1 cellular context compared by ENCODE assay signal in the genomic region with DNA sequence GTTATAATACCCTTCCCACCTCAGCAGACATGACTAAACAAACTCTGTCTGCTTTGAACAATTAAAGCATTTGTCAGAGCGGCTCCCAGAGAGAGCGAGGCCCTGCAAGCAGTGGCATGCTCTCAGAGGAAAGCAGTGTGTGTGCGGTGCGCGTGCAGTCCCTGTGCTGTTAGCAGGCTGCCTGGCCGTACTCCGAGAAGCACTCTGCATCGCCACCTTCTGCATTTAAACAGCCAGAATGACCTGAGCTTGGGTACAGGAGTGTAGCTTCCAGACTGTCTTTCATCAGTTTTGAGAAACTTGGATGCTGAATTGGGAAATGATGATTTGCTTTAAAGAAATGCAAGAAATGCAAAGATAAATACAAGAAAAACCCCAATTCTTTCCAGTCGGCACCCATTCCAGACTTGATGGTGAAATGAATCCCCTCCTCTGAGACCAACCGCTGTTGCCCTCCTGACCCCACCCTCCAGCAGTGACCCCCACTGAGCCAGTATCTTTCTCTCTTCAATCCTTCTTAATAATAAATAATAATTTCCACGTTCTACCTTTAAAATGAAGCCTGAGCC.
A peak's percentile ranks its signal among the peaks of the same experiment; 100 is the strongest.
TF ChIP-seq lines count a peak whose summit lies in the region.

No MANE protein-coding gene starts in this region.

TF ChIP-seq in HepG2, 621 proteins besides CTCF, POLR2A, EP300 and RAD21:
- TF ChIP-seq, protein P1, sequence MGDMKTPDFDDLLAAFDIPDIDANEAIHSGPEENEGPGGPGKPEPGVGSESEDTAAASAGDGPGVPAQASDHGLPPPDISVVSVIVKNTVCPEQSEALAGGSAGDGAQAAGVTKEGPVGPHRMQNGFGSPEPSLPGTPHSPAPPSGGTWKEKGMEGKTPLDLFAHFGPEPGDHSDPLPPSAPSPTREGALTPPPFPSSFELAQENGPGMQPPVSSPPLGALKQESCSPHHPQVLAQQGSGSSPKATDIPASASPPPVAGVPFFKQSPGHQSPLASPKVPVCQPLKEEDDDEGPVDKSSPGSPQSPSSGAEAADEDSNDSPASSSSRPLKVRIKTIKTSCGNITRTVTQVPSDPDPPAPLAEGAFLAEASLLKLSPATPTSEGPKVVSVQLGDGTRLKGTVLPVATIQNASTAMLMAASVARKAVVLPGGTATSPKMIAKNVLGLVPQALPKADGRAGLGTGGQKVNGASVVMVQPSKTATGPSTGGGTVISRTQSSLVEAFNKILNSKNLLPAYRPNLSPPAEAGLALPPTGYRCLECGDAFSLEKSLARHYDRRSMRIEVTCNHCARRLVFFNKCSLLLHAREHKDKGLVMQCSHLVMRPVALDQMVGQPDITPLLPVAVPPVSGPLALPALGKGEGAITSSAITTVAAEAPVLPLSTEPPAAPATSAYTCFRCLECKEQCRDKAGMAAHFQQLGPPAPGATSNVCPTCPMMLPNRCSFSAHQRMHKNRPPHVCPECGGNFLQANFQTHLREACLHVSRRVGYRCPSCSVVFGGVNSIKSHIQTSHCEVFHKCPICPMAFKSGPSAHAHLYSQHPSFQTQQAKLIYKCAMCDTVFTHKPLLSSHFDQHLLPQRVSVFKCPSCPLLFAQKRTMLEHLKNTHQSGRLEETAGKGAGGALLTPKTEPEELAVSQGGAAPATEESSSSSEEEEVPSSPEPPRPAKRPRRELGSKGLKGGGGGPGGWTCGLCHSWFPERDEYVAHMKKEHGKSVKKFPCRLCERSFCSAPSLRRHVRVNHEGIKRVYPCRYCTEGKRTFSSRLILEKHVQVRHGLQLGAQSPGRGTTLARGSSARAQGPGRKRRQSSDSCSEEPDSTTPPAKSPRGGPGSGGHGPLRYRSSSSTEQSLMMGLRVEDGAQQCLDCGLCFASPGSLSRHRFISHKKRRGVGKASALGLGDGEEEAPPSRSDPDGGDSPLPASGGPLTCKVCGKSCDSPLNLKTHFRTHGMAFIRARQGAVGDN (CRISPR knock-in tag; IDR thresholded peaks at IDR 0.05): peak; percentile 34
- peak; percentile 79 for TF ChIP-seq ZBTB38 (CRISPR knock-in tag; IDR thresholded peaks at IDR 0.05)
- TF ChIP-seq, protein P2, sequence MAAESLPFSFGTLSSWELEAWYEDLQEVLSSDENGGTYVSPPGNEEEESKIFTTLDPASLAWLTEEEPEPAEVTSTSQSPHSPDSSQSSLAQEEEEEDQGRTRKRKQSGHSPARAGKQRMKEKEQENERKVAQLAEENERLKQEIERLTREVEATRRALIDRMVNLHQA (CRISPR knock-in tag; IDR thresholded peaks at IDR 0.05): no peak
- TF ChIP-seq, protein P3, sequence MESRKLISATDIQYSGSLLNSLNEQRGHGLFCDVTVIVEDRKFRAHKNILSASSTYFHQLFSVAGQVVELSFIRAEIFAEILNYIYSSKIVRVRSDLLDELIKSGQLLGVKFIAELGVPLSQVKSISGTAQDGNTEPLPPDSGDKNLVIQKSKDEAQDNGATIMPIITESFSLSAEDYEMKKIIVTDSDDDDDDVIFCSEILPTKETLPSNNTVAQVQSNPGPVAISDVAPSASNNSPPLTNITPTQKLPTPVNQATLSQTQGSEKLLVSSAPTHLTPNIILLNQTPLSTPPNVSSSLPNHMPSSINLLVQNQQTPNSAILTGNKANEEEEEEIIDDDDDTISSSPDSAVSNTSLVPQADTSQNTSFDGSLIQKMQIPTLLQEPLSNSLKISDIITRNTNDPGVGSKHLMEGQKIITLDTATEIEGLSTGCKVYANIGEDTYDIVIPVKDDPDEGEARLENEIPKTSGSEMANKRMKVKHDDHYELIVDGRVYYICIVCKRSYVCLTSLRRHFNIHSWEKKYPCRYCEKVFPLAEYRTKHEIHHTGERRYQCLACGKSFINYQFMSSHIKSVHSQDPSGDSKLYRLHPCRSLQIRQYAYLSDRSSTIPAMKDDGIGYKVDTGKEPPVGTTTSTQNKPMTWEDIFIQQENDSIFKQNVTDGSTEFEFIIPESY (CRISPR knock-in tag; IDR thresholded peaks at IDR 0.05): 0 out of 2 replicates have a peak, but pooled peaks have one; percentile 34
- no peak for TF ChIP-seq MAFK (conservative IDR thresholded peaks at IDR 0.05 in 1 of 2, IDR thresholded peaks at IDR 0.05 in 1 of 2; ENCODE audit: low read length in 2 of 2)
